In genomic region chr5:139046551-139046950, GRCh38 we compare ENCODE assay signal across 21 cellular contexts.
"Had no signal": no experiment of that assay in that cellular context is flagged by ENCODE, and none has a peak within 500 bp of the region (broad histone marks: within the 10 kb centered on the region; RNA-seq: fewer than 3 reads in every experiment).

No MANE protein-coding gene starts in this region.

- H3K27me3 Mint-ChIP-seq: activated CD4-positive, alpha-beta memory T cell treated with anti-CD3 and anti-CD28 coated beads, Interleukin-2, amount 10 ng/mL, durations not matched to agents 7 days and 5 days; activated naive CD4-positive, alpha-beta T cell treated with anti-CD3 and anti-CD28 coated beads, Interleukin-2, amount 10 ng/mL, durations not matched to agents 7 days and 5 days; dendritic cell treated with granulocyte-macrophage colony-stimulating factor and Interleukin-4, amounts not matched to agents 40 ng/mL and 50 ng/mL, for 4 days had no signal

- H3K4me1 Mint-ChIP-seq: activated CD4-positive, alpha-beta memory T cell treated with anti-CD3 and anti-CD28 coated beads, Interleukin-2, amount 10 ng/mL, durations not matched to agents 7 days and 5 days; activated naive CD4-positive, alpha-beta T cell treated with anti-CD3 and anti-CD28 coated beads, Interleukin-2, amount 10 ng/mL, durations not matched to agents 7 days and 5 days had no signal

- DNase-seq: activated CD4-positive, alpha-beta memory T cell treated with anti-CD3 and anti-CD28 coated beads, Interleukin-2, amount 10 ng/mL, durations not matched to agents 7 days and 5 days; activated CD4-positive, alpha-beta T cell treated with anti-CD3 and anti-CD28 coated beads for 48 hours; activated effector memory CD4-positive, alpha-beta T cell treated with anti-CD3 and anti-CD28 coated beads, Interleukin-2, amount 50 U/mL, for 16 hours; activated naive CD4-positive, alpha-beta T cell treated with anti-CD3 and anti-CD28 coated beads, Interleukin-2, amount 10 ng/mL, durations not matched to agents 7 days and 5 days; activated T-cell treated with anti-CD3 and anti-CD28 coated beads, Interleukin-2, amount 50 U/mL, for 72 hours; body of pancreas; effector CD4-positive, alpha-beta T cell; erythroblast; gastrocnemius medialis; head of caudate nucleus; islet precursor cell; left colon; mesenchymal stem cell; nephron progenitor cell; pancreas; psoas muscle; right cardiac atrium; stimulated activated CD4-positive, alpha-beta T cell treated with anti-CD3 and anti-CD28 coated beads, Interleukin-4, amount 100 ng/mL, for 24 hours; stimulated activated naive CD8-positive, alpha-beta T cell treated with anti-CD3 and anti-CD28 coated beads, Interleukin-15, Interleukin-2, amounts not matched to agents 100 U/mL and 50 U/mL, for 24 hours had no signal

- H3K4me3 ChIP-seq: body of pancreas, gastrocnemius medialis, pancreas, psoas muscle, upper lobe of left lung had no signal

- ATAC-seq: activated T-cell treated with anti-CD3 and anti-CD28 coated beads, Interleukin-2, amount 50 U/mL, for 72 hours; body of pancreas; gastrocnemius medialis; left colon; pancreas; psoas muscle; right cardiac atrium; stimulated activated naive CD8-positive, alpha-beta T cell treated with anti-CD3 and anti-CD28 coated beads, Interleukin-15, Interleukin-2, amounts not matched to agents 100 U/mL and 50 U/mL, for 24 hours had no signal

- H3K9me3 Mint-ChIP-seq: activated CD4-positive, alpha-beta memory T cell treated with anti-CD3 and anti-CD28 coated beads, Interleukin-2, amount 10 ng/mL, durations not matched to agents 7 days and 5 days; activated naive CD4-positive, alpha-beta T cell treated with anti-CD3 and anti-CD28 coated beads, Interleukin-2, amount 10 ng/mL, durations not matched to agents 7 days and 5 days; activated T-cell treated with anti-CD3 and anti-CD28 coated beads, Interleukin-2, amount 50 U/mL, for 72 hours; dendritic cell treated with granulocyte-macrophage colony-stimulating factor and Interleukin-4, amounts not matched to agents 40 ng/mL and 50 ng/mL, for 4 days; nephron progenitor cell had no signal

- H3K4me3 Mint-ChIP-seq: activated CD4-positive, alpha-beta memory T cell treated with anti-CD3 and anti-CD28 coated beads, Interleukin-2, amount 10 ng/mL, durations not matched to agents 7 days and 5 days; activated naive CD4-positive, alpha-beta T cell treated with anti-CD3 and anti-CD28 coated beads, Interleukin-2, amount 10 ng/mL, durations not matched to agents 7 days and 5 days; activated T-cell treated with anti-CD3 and anti-CD28 coated beads, Interleukin-2, amount 50 U/mL, for 72 hours; dendritic cell treated with granulocyte-macrophage colony-stimulating factor and Interleukin-4, amounts not matched to agents 40 ng/mL and 50 ng/mL, for 4 days; nephron progenitor cell had no signal

- H3K36me3 Mint-ChIP-seq: activated naive CD4-positive, alpha-beta T cell treated with anti-CD3 and anti-CD28 coated beads, Interleukin-2, amount 10 ng/mL, durations not matched to agents 7 days and 5 days had no signal

- H3K27ac Mint-ChIP-seq: activated CD4-positive, alpha-beta memory T cell treated with anti-CD3 and anti-CD28 coated beads, Interleukin-2, amount 10 ng/mL, durations not matched to agents 7 days and 5 days; activated naive CD4-positive, alpha-beta T cell treated with anti-CD3 and anti-CD28 coated beads, Interleukin-2, amount 10 ng/mL, durations not matched to agents 7 days and 5 days; activated T-cell treated with anti-CD3 and anti-CD28 coated beads, Interleukin-2, amount 50 U/mL, for 72 hours; dendritic cell treated with granulocyte-macrophage colony-stimulating factor and Interleukin-4, amounts not matched to agents 40 ng/mL and 50 ng/mL, for 4 days; nephron progenitor cell had no signal
